Comparison of ENCODE assay signal across 8 cellular contexts in the genomic region with DNA sequence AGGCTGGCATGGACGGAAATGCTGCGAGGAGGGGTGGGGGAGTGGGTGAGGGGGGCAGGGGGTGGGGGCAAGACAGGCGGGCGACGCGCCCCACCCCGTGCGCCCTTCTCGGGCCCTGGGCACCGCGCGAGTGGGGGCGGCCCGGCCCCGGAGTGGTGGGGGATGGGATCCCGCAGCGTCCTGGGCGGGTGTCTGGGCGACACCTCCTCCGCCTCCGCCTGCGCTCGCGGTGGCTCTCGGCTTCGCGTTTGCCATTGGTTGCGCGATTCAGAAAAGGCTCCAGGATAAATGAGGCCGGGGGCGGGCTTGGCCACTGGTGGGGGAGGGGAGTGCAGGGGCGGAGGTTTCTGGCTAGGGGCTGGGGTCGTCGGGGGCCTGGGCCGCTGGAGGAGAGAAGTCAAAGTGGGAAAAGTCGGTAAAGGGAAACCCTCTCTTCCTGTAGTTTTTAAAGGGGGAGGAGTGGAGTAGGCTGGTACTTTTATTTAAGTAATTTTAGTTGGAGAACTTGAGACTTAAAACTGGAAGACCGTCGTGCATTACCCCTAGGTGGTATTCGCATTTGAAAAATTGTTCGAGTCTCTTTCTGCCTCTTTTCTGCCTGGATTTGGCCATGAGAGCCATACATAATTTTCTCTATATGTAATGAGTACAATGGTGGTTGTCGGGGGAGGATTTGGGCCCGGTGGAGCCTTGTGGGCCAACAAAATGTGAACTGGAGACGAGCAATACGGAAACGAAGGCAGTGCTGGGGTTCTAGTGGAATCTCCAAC. TPM values are rescaled to one million over a fixed set of nuclear protein-coding genes. Genes with fewer than 3 reads are reported as not detected.
DNase-seq lines count a peak whose midpoint lies in the region; ATAC-seq and TF ChIP-seq lines count a peak whose summit lies in the region.

No MANE protein-coding gene starts in this region.

- TF ChIP-seq CTCF in GM12865 (IDR thresholded peaks at IDR 0.05; ENCODE audit: insufficient read depth, low read depth, low read length, missing control alignments) (no peak), type B pancreatic cell (conservative IDR thresholded peaks at IDR 0.05) (no peak)

- peaks cover 62% of the 10 kb centered on the region for H3K27me3 Mint-ChIP-seq in activated T-helper 1 cell treated with anti-CD3 and anti-CD28 coated beads, Interleukin-12 subunit alpha, Interleukin-12 subunit beta, Interleukin-2, Interleukin-4 antibody, amounts not matched to agents 30 ng/mL and 10 ng/mL and 1 ng/mL, durations not matched to agents 14 hours and 24 hours and 36 hours (ENCODE audit: insufficient read depth)
- no peaks in the 10 kb centered on the region for H3K27me3 Mint-ChIP-seq in type B pancreatic cell

- DNase-seq in 8988T: peak; percentile 69
- DNase-seq in GM12865 (ENCODE audit: low read depth): peak; percentile 95
- DNase-seq in NCI-H510A treated with DMSO at 0.1 percent for 48 hours (lab: John Stamatoyannopoulos, UW): peak; percentile 81
- peak; percentile 56 for DNase-seq in activated T-helper 1 cell treated with anti-CD3 and anti-CD28 coated beads, Interleukin-12 subunit alpha, Interleukin-12 subunit beta, Interleukin-2, Interleukin-4 antibody, amounts not matched to agents 30 ng/mL and 10 ng/mL and 1 ng/mL, durations not matched to agents 14 hours and 24 hours and 36 hours (ENCODE audit: low spot score)
- peak; percentile 89 for DNase-seq in type B pancreatic cell (ENCODE audit: extremely low spot score, unreplicated experiment)
- DNase-seq in NOMO-1 treated with dmso at 0.1 percent for 144 hours (lab: John Stamatoyannopoulos, UW; ENCODE audit: unreplicated experiment): no peak

- H3K9ac ChIP-seq in iPS-15b (ENCODE audit: low read depth, low read length): peak overlapping the region; percentile 80

- ATAC-seq in HG03108 (IDR thresholded peaks at IDR 0.05; ENCODE audit: unreplicated experiment): peak; percentile 20

- H3K27ac Mint-ChIP-seq in activated T-helper 1 cell treated with anti-CD3 and anti-CD28 coated beads, Interleukin-12 subunit alpha, Interleukin-12 subunit beta, Interleukin-2, Interleukin-4 antibody, amounts not matched to agents 30 ng/mL and 10 ng/mL and 1 ng/mL, durations not matched to agents 14 hours and 24 hours and 36 hours: peak overlapping the region; percentile 75
- peak overlapping the region; percentile 100 for H3K27ac Mint-ChIP-seq in type B pancreatic cell

- H3K4me3 ChIP-seq in GM12865 (ENCODE audit: low read depth, low read length): peak overlapping the region; percentile 98
- peak overlapping the region; percentile 97 for H3K4me3 ChIP-seq in iPS-15b (ENCODE audit: low read depth, low read length)

- H3K4me3 Mint-ChIP-seq in activated T-helper 1 cell treated with anti-CD3 and anti-CD28 coated beads, Interleukin-12 subunit alpha, Interleukin-12 subunit beta, Interleukin-2, Interleukin-4 antibody, amounts not matched to agents 30 ng/mL and 10 ng/mL and 1 ng/mL, durations not matched to agents 14 hours and 24 hours and 36 hours: peak overlapping the region; percentile 85
- peak overlapping the region; percentile 91 for H3K4me3 Mint-ChIP-seq in type B pancreatic cell

- H3K36me3 ChIP-seq in iPS-15b (ENCODE audit: control insufficient read depth, insufficient read depth, low read length): no peaks in the 10 kb centered on the region

- H3K27me3 ChIP-seq in iPS-15b (ENCODE audit: control insufficient read depth, insufficient read depth, low read length): no peaks in the 10 kb centered on the region

- H3K4me1 Mint-ChIP-seq in activated T-helper 1 cell treated with anti-CD3 and anti-CD28 coated beads, Interleukin-12 subunit alpha, Interleukin-12 subunit beta, Interleukin-2, Interleukin-4 antibody, amounts not matched to agents 30 ng/mL and 10 ng/mL and 1 ng/mL, durations not matched to agents 14 hours and 24 hours and 36 hours (ENCODE audit: low read depth): peaks cover 54% of the 10 kb centered on the region
- H3K4me1 Mint-ChIP-seq in type B pancreatic cell (ENCODE audit: unreplicated experiment): peaks cover 16% of the 10 kb centered on the region

- H3K9me3 ChIP-seq in iPS-15b (ENCODE audit: control insufficient read depth, insufficient read depth, low read length): no peaks in the 10 kb centered on the region

- H3K9me3 Mint-ChIP-seq in activated T-helper 1 cell treated with anti-CD3 and anti-CD28 coated beads, Interleukin-12 subunit alpha, Interleukin-12 subunit beta, Interleukin-2, Interleukin-4 antibody, amounts not matched to agents 30 ng/mL and 10 ng/mL and 1 ng/mL, durations not matched to agents 14 hours and 24 hours and 36 hours: no peaks in the 10 kb centered on the region
- no peaks in the 10 kb centered on the region for H3K9me3 Mint-ChIP-seq in type B pancreatic cell

- intact Hi-C loops in activated T-helper 1 cell treated with anti-CD3 and anti-CD28 coated beads, Interleukin-12 subunit alpha, Interleukin-12 subunit beta, Interleukin-2, Interleukin-4 antibody, amounts not matched to agents 30 ng/mL and 10 ng/mL and 1 ng/mL, durations not matched to agents 14 hours and 24 hours and 36 hours (cut with micrococcal nuclease): loop anchor here (2.0 to 10.0 kb wide), 4 partner anchors 98 to 646 kb away; partner anchors contain the start of genes HYCC1 and TOMM7

- H3K36me3 Mint-ChIP-seq in activated T-helper 1 cell treated with anti-CD3 and anti-CD28 coated beads, Interleukin-12 subunit alpha, Interleukin-12 subunit beta, Interleukin-2, Interleukin-4 antibody, amounts not matched to agents 30 ng/mL and 10 ng/mL and 1 ng/mL, durations not matched to agents 14 hours and 24 hours and 36 hours (ENCODE audit: low read depth): peaks cover 4% of the 10 kb centered on the region
- peaks cover 3% of the 10 kb centered on the region for H3K36me3 Mint-ChIP-seq in type B pancreatic cell

- no peaks in the 10 kb centered on the region for H3K4me1 ChIP-seq in iPS-15b (ENCODE audit: control insufficient read depth, insufficient read depth, low read length)

RNA-seq across cellular contexts. Expression of gene IGF2BP3, which starts 1.0 kb away (rescaled TPM):
- total RNA-seq in activated T-helper 1 cell treated with anti-CD3 and anti-CD28 coated beads, Interleukin-12 subunit alpha, Interleukin-12 subunit beta, Interleukin-2, Interleukin-4 antibody, amounts not matched to agents 30 ng/mL and 10 ng/mL and 1 ng/mL, durations not matched to agents 14 hours and 24 hours and 36 hours: 2.5 and 2.7 TPM in 2 replicates
- 99.3 and 107 TPM in 2 replicates for total RNA-seq in type B pancreatic cell (ENCODE audit: low replicate concordance)

Comparison
In these comparisons a context has a peak if more than half of its experiments do, and no peak if none do; other contexts are left out.
1. RNA of gene IGF2BP3, which starts 1.0 kb away (total RNA-seq): 99.3 to 107 TPM in type B pancreatic cell; 2.5 to 2.7 TPM in activated T-helper 1 cell treated with anti-CD3 and anti-CD28 coated beads, Interleukin-12 subunit alpha, Interleukin-12 subunit beta, Interleukin-2, Interleukin-4 antibody, amounts not matched to agents 30 ng/mL and 10 ng/mL and 1 ng/mL, durations not matched to agents 14 hours and 24 hours and 36 hours; every median in the first group is over 10 times any median in the second.